Comparison of ENCODE assay signal across 15 cellular contexts in genomic region chr1:154263465-154264332, GRCh38. TPM values are rescaled to one million over a fixed set of nuclear protein-coding genes. Genes with fewer than 3 reads are reported as not detected.
DNase-seq lines count a peak whose midpoint lies in the region; ATAC-seq and TF ChIP-seq lines count a peak whose summit lies in the region.
"Had no signal": no experiment of that assay in that cellular context is flagged by ENCODE, and none has a peak within 500 bp of the region (broad histone marks: within the 10 kb centered on the region; RNA-seq: fewer than 3 reads in every experiment).

No MANE protein-coding gene starts in this region.

- H3K36me3 Mint-ChIP-seq in activated CD8-positive, alpha-beta T cell treated with anti-CD3 and anti-CD28 coated beads, Interleukin-2, amount 10 ng/mL, durations not matched to agents 7 days and 5 days (ENCODE audit: low read depth), result peaks cover 74% of the 10 kb centered on the region

- no peaks in the 10 kb centered on the region for H3K9me3 Mint-ChIP-seq in activated CD8-positive, alpha-beta T cell treated with anti-CD3 and anti-CD28 coated beads, Interleukin-2, amount 10 ng/mL, durations not matched to agents 7 days and 5 days (ENCODE audit: insufficient read depth)

- ATAC-seq in left ventricle myocardium superior (no peak), HG02981 (IDR thresholded peaks at IDR 0.05; ENCODE audit: unreplicated experiment) (no peak), HG03439 (IDR thresholded peaks at IDR 0.05; ENCODE audit: unreplicated experiment) (no peak)
- no peak for ATAC-seq in activated CD8-positive, alpha-beta T cell treated with anti-CD3 and anti-CD28 coated beads, Interleukin-2, amount 10 ng/mL, durations not matched to agents 7 days and 5 days
- ATAC-seq: body of pancreas had no signal

- TF ChIP-seq CTCF in left ventricle myocardium inferior (IDR thresholded peaks at IDR 0.05; ENCODE audit: borderline replicate concordance) (no peak), fibroblast of villous mesenchyme (IDR thresholded peaks at IDR 0.05; ENCODE audit: insufficient read depth, low read depth, low read length) (no peak)

- H3K27me3 ChIP-seq in left ventricle myocardium inferior (ENCODE audit: low read depth), result no peaks in the 10 kb centered on the region
- no peaks in the 10 kb centered on the region for H3K27me3 ChIP-seq in subcutaneous abdominal adipose tissue (ENCODE audit: control insufficient read depth in 5 of 5, insufficient read depth in 4 of 5, low read length in 5 of 5)
- H3K27me3 ChIP-seq: BE2C, body of pancreas had no signal

- H3K4me3 ChIP-seq in left ventricle myocardium inferior, result no peak overlapping the region
- H3K4me3 ChIP-seq in fibroblast of villous mesenchyme (ENCODE audit: low read depth, low read length), result no peak overlapping the region
- no peak overlapping the region for H3K4me3 ChIP-seq in subcutaneous abdominal adipose tissue (ENCODE audit: low read depth in 1 of 5, low read length in 5 of 5)
- H3K4me3 ChIP-seq: body of pancreas had no signal

- DNase-seq in left ventricle myocardium inferior (no peak), left ventricle myocardium superior (no peak), fibroblast of villous mesenchyme (ENCODE audit: low read depth) (peak; percentile 22), activated gamma-delta T cell (lab: John Stamatoyannopoulos, UW) (no peak)
- DNase-seq in activated CD8-positive, alpha-beta T cell treated with anti-CD3 and anti-CD28 coated beads, Interleukin-2, amount 10 ng/mL, durations not matched to agents 7 days and 5 days, result no peak
- DNase-seq: BE2C; body of pancreas; EL; islet precursor cell; NCI-H1417; NCI-H510A treated with DMSO at 0.1 percent for 48 hours; stimulated activated CD4-positive, alpha-beta T cell treated with anti-CD3 and anti-CD28 coated beads, Interleukin-2, amount 100 ng/mL, for 48 hours had no signal

- POLR2A ChIA-PET in activated CD8-positive, alpha-beta T cell treated with anti-CD3 and anti-CD28 coated beads, Interleukin-2, amount 10 ng/mL, durations not matched to agents 7 days and 5 days (lab: Charles Lee), result interaction anchor here (0.9 kb wide), 1 partner anchor 65 kb away, joined by 5 read pairs; no protein-coding TSS in a partner anchor

- H3K4me1 Mint-ChIP-seq in activated CD8-positive, alpha-beta T cell treated with anti-CD3 and anti-CD28 coated beads, Interleukin-2, amount 10 ng/mL, durations not matched to agents 7 days and 5 days (ENCODE audit: low read depth), result peaks cover 38% of the 10 kb centered on the region

- H3K4me1 ChIP-seq in left ventricle myocardium inferior (peaks cover 14% of the 10 kb centered on the region), subcutaneous abdominal adipose tissue (ENCODE audit: control insufficient read depth in 5 of 5, insufficient read depth in 5 of 5, low read length in 5 of 5) (no peaks in the 10 kb centered on the region)
- H3K4me1 ChIP-seq: BE2C, body of pancreas had no signal

- CTCF ChIA-PET in activated CD8-positive, alpha-beta T cell treated with anti-CD3 and anti-CD28 coated beads, Interleukin-2, amount 10 ng/mL, durations not matched to agents 7 days and 5 days (lab: Charles Lee), result interaction anchor here (0.8 to 1.8 kb wide), 7 partner anchors 8 to 77 kb away, joined by 3 to 7 read pairs (median 4); no protein-coding TSS in a partner anchor

- intact Hi-C loops in left ventricle myocardium inferior (cut with micrococcal nuclease), result no loop called here
- intact Hi-C loops in left ventricle myocardium superior (cut with micrococcal nuclease), result no loop called here

- peaks cover 92% of the 10 kb centered on the region for H3K36me3 ChIP-seq in left ventricle myocardium inferior
- peaks cover 32 to 92% (median 85%) of the 10 kb centered on the region in 5 donors for H3K36me3 ChIP-seq in subcutaneous abdominal adipose tissue (ENCODE audit: control insufficient read depth in 5 of 5, insufficient read depth in 5 of 5, low read length in 5 of 5)

- H3K9me3 ChIP-seq in left ventricle myocardium inferior (replicated peaks) (no peaks in the 10 kb centered on the region), subcutaneous abdominal adipose tissue (ENCODE audit: control insufficient read depth in 5 of 5, low read length in 5 of 5) (no peaks in the 10 kb centered on the region)
- H3K9me3 ChIP-seq: BE2C, body of pancreas had no signal

- H3K27ac ChIP-seq in left ventricle myocardium inferior (replicated peaks), result peak overlapping the region; percentile 24
- peak overlapping the region; percentile 27 for H3K27ac ChIP-seq in subcutaneous abdominal adipose tissue (ENCODE audit: low read depth, low read length)
- H3K27ac ChIP-seq: body of pancreas had no signal

- peak overlapping the region; percentile 70 for H3K27ac Mint-ChIP-seq in activated CD8-positive, alpha-beta T cell treated with anti-CD3 and anti-CD28 coated beads, Interleukin-2, amount 10 ng/mL, durations not matched to agents 7 days and 5 days

- H3K9ac ChIP-seq in subcutaneous abdominal adipose tissue (ENCODE audit: low read length in 5 of 5), result peak overlapping the region in 2 of 5 donors; percentile 17 to 28

- no peak overlapping the region for H3K4me3 Mint-ChIP-seq in activated CD8-positive, alpha-beta T cell treated with anti-CD3 and anti-CD28 coated beads, Interleukin-2, amount 10 ng/mL, durations not matched to agents 7 days and 5 days

- no peaks in the 10 kb centered on the region for H3K27me3 Mint-ChIP-seq in activated CD8-positive, alpha-beta T cell treated with anti-CD3 and anti-CD28 coated beads, Interleukin-2, amount 10 ng/mL, durations not matched to agents 7 days and 5 days (ENCODE audit: low read depth)

RNA-seq across cellular contexts. Expression of gene HAX1, which starts 8.7 kb away (rescaled TPM):
- 178 TPM for total RNA-seq in left ventricle myocardium inferior
- total RNA-seq in left ventricle myocardium superior, result 181 TPM
- 100 to 1,000 TPM; 110 to 119 TPM for total RNA-seq in activated CD8-positive, alpha-beta T cell treated with anti-CD3 and anti-CD28 coated beads, Interleukin-2, amount 10 ng/mL, durations not matched to agents 7 days and 5 days
- total RNA-seq in fibroblast of villous mesenchyme, result 153 and 165 TPM in 2 replicates

RNA-seq across cellular contexts. Expression of gene UBAP2L, which starts 42.9 kb away (rescaled TPM):
- total RNA-seq in left ventricle myocardium inferior (101 TPM), left ventricle myocardium superior (95.6 TPM), fibroblast of villous mesenchyme (79.6 and 126 TPM in 2 replicates)
- 100 to 1,000 TPM; 176 to 179 TPM for total RNA-seq in activated CD8-positive, alpha-beta T cell treated with anti-CD3 and anti-CD28 coated beads, Interleukin-2, amount 10 ng/mL, durations not matched to agents 7 days and 5 days

RNA-seq across cellular contexts. Expression of gene AQP10, which starts 57.2 kb away (rescaled TPM):
- total RNA-seq in left ventricle myocardium inferior (0.16 TPM), left ventricle myocardium superior (0.27 TPM), fibroblast of villous mesenchyme (not detected in 2 replicates)
- not detected for total RNA-seq in activated CD8-positive, alpha-beta T cell treated with anti-CD3 and anti-CD28 coated beads, Interleukin-2, amount 10 ng/mL, durations not matched to agents 7 days and 5 days

RNA-seq across cellular contexts. Expression of gene CFAP141, which starts 57.6 kb away (rescaled TPM):
- total RNA-seq in left ventricle myocardium inferior (not detected), left ventricle myocardium superior (not detected), fibroblast of villous mesenchyme (not detected in 2 replicates)
- not detected for total RNA-seq in activated CD8-positive, alpha-beta T cell treated with anti-CD3 and anti-CD28 coated beads, Interleukin-2, amount 10 ng/mL, durations not matched to agents 7 days and 5 days
- total RNA-seq: body of pancreas had no signal
